27 cellular contexts compared by ENCODE assay signal in genomic region chr15:80870893-80871292, GRCh38.
DNase-seq lines count a peak whose midpoint lies in the region; ATAC-seq, FAIRE-seq and TF ChIP-seq lines count a peak whose summit lies in the region.
"Had no signal": no experiment of that assay in that cellular context is flagged by ENCODE, and none has a peak within 500 bp of the region (broad histone marks: within the 10 kb centered on the region; RNA-seq: fewer than 3 reads in every experiment).

No MANE protein-coding gene starts in this region.

- TF ChIP-seq CTCF in right atrium auricular region (IDR thresholded peaks at IDR 0.05) (no peak), fibroblast of pulmonary artery (IDR thresholded peaks at IDR 0.05; ENCODE audit: low read length, missing control alignments) (no peak), endothelial cell (IDR thresholded peaks at IDR 0.05; ENCODE audit: unreplicated experiment) (no peak), dorsolateral prefrontal cortex (IDR thresholded peaks at IDR 0.05 in 54 of 56, conservative IDR thresholded peaks at IDR 0.05 in 2 of 56; ENCODE audit: low read depth in 1 of 56, partially characterized antibody in 56 of 56) (no peak), progenitor cell of endocrine pancreas (IDR thresholded peaks at IDR 0.05; ENCODE audit: unreplicated experiment) (no peak)

- H3K4me1 ChIP-seq in right atrium auricular region (peaks cover 0 to 14% of the 10 kb centered on the region in 2 donors), small intestine (ENCODE audit: control insufficient read depth in 2 of 2, insufficient read depth in 1 of 2, low read depth in 1 of 2, low read length in 1 of 2) (no peaks in the 10 kb centered on the region)
- H3K4me1 ChIP-seq: parathyroid adenoma, right lobe of liver, stomach had no signal

- intact Hi-C loops in left cardiac atrium (cut with DNase I) = no loop called here
- intact Hi-C loops in dorsolateral prefrontal cortex (cut with DNase I) = no loop called here

- H3K9me3 Mint-ChIP-seq in endothelial cell (ENCODE audit: unreplicated experiment) = no peaks in the 10 kb centered on the region
- no peaks in the 10 kb centered on the region for H3K9me3 Mint-ChIP-seq in progenitor cell of endocrine pancreas (ENCODE audit: low read depth)
- H3K9me3 Mint-ChIP-seq: activated CD4-positive, alpha-beta T cell treated with anti-CD3 and anti-CD28 coated beads, Interleukin-2, amount 10 ng/mL, durations not matched to agents 24 days and 14 days; activated T-cell treated with anti-CD3 and anti-CD28 coated beads, Interleukin-2, amount 50 U/mL, for 72 hours; endodermal cell had no signal

- no peak overlapping the region for H3K4me3 Mint-ChIP-seq in endothelial cell (ENCODE audit: unreplicated experiment)
- H3K4me3 Mint-ChIP-seq in progenitor cell of endocrine pancreas (ENCODE audit: low read depth) = no peak overlapping the region
- H3K4me3 Mint-ChIP-seq: activated CD4-positive, alpha-beta T cell treated with anti-CD3 and anti-CD28 coated beads, Interleukin-2, amount 10 ng/mL, durations not matched to agents 24 days and 14 days; activated T-cell treated with anti-CD3 and anti-CD28 coated beads, Interleukin-2, amount 50 U/mL, for 72 hours; endodermal cell had no signal

- 76 to 91% (median 86%) methylated on average over 5 of the region's 5 CpGs for WGBS in small intestine, 3 donors

- H3K36me3 ChIP-seq in right atrium auricular region = no peaks in the 10 kb centered on the region
- H3K36me3 ChIP-seq in small intestine (ENCODE audit: control insufficient read depth in 2 of 2, insufficient read depth in 2 of 2, low read length in 2 of 2) = no peaks in the 10 kb centered on the region
- H3K36me3 ChIP-seq: BLaER1, heart right ventricle, right lobe of liver, stomach, tibial artery had no signal

- H3K27me3 ChIP-seq in right atrium auricular region (no peaks in the 10 kb centered on the region), small intestine (ENCODE audit: control insufficient read depth in 2 of 2, insufficient read depth in 2 of 2, low read length in 2 of 2) (no peaks in the 10 kb centered on the region), dorsolateral prefrontal cortex (no peaks in the 10 kb centered on the region)
- H3K27me3 ChIP-seq: BLaER1, heart right ventricle, right lobe of liver, stomach, tibial artery had no signal

- H3K27me3 Mint-ChIP-seq in endothelial cell (ENCODE audit: unreplicated experiment) = peaks cover 4% of the 10 kb centered on the region
- H3K27me3 Mint-ChIP-seq in progenitor cell of endocrine pancreas = peaks cover 9% of the 10 kb centered on the region
- H3K27me3 Mint-ChIP-seq: activated CD4-positive, alpha-beta T cell treated with anti-CD3 and anti-CD28 coated beads, Interleukin-2, amount 10 ng/mL, durations not matched to agents 24 days and 14 days had no signal

- H3K27ac ChIP-seq in right atrium auricular region (no peak overlapping the region), small intestine (ENCODE audit: low read depth in 1 of 2, low read length in 1 of 2) (no peak overlapping the region), dorsolateral prefrontal cortex (peak overlapping the region in 4 of 59 donors; percentile 6 to 48 (median 10))
- H3K27ac ChIP-seq: BLaER1, heart right ventricle, parathyroid adenoma, right lobe of liver, stomach, tibial artery, VCaP had no signal

- H3K4me3 ChIP-seq in right atrium auricular region (no peak overlapping the region), fibroblast of pulmonary artery (replicated peaks; ENCODE audit: low read depth, low read length) (no peak overlapping the region), small intestine (ENCODE audit: low read depth in 1 of 2, low read length in 2 of 2) (no peak overlapping the region), dorsolateral prefrontal cortex (no peak overlapping the region)
- H3K4me3 ChIP-seq: BLaER1, heart right ventricle, right lobe of liver, stomach, tibial artery had no signal

- FAIRE-seq in small intestine (lab: Jason Lieb, UNC) = no peak
- FAIRE-seq: GM19239 had no signal

- H3K27ac Mint-ChIP-seq in endothelial cell (ENCODE audit: unreplicated experiment) (no peak overlapping the region), progenitor cell of endocrine pancreas (no peak overlapping the region)
- H3K27ac Mint-ChIP-seq: activated CD4-positive, alpha-beta T cell treated with anti-CD3 and anti-CD28 coated beads, Interleukin-2, amount 10 ng/mL, durations not matched to agents 24 days and 14 days; activated T-cell treated with anti-CD3 and anti-CD28 coated beads, Interleukin-2, amount 50 U/mL, for 72 hours; endodermal cell had no signal

- DNase-seq in left cardiac atrium (no peak), right atrium auricular region (ENCODE audit: low spot score) (no peak), fibroblast of pulmonary artery (ENCODE audit: low read depth) (peak; percentile 37), myocyte (ENCODE audit: low read depth) (peak; percentile 95), endothelial cell (ENCODE audit: low spot score) (no peak), small intestine (no peak), dorsolateral prefrontal cortex (no peak), progenitor cell of endocrine pancreas (ENCODE audit: low spot score, unreplicated experiment) (no peak)
- DNase-seq: activated CD4-positive, alpha-beta T cell treated with anti-CD3 and anti-CD28 coated beads, Interleukin-2, amount 10 ng/mL, durations not matched to agents 24 days and 14 days; activated naive CD4-positive, alpha-beta T cell treated with Interleukin-2 at 50 U/mL for 16 hours; activated T-cell treated with anti-CD3 and anti-CD28 coated beads, Interleukin-2, amount 50 U/mL, for 72 hours; cortex of kidney; endodermal cell; heart right ventricle; midbrain; NCI-H2081 treated with DMSO at 0.1 percent for 48 hours; NCI-H345; NCI-H82; right lobe of liver; stimulated activated CD8-positive, alpha-beta memory T cell treated with anti-CD3 and anti-CD28 coated beads, Interleukin-4, amount 100 ng/mL, for 48 hours; stomach; tibial artery had no signal

- H3K9me3 ChIP-seq in right atrium auricular region (no peaks in the 10 kb centered on the region), small intestine (ENCODE audit: control insufficient read depth, low read depth) (no peaks in the 10 kb centered on the region)
- H3K9me3 ChIP-seq: BLaER1, heart right ventricle, right lobe of liver, stomach, tibial artery had no signal

- H3K4me1 Mint-ChIP-seq in endothelial cell (ENCODE audit: unreplicated experiment) (peaks cover 10% of the 10 kb centered on the region), progenitor cell of endocrine pancreas (ENCODE audit: low read depth) (peaks cover 2% of the 10 kb centered on the region)
- H3K4me1 Mint-ChIP-seq: activated CD4-positive, alpha-beta T cell treated with anti-CD3 and anti-CD28 coated beads, Interleukin-2, amount 10 ng/mL, durations not matched to agents 24 days and 14 days had no signal

- peak; percentile 42 to 78 for ATAC-seq in left cardiac atrium
- ATAC-seq: activated T-cell treated with anti-CD3 and anti-CD28 coated beads, Interleukin-2, amount 50 U/mL, for 72 hours; HCT116 had no signal

- no peaks in the 10 kb centered on the region for H3K36me3 Mint-ChIP-seq in endothelial cell (ENCODE audit: low read depth, unreplicated experiment)
- H3K36me3 Mint-ChIP-seq in progenitor cell of endocrine pancreas (ENCODE audit: insufficient read depth) = no peaks in the 10 kb centered on the region

Comparison
In these comparisons a context has a peak if more than half of its experiments do, and no peak if none do; other contexts are left out.
1. DNase-seq: peak in fibroblast of pulmonary artery (single experiment) and myocyte (single experiment); none in left cardiac atrium (single experiment), right atrium auricular region (single experiment), endothelial cell (single experiment), small intestine (single experiment), dorsolateral prefrontal cortex (0 of 10) and progenitor cell of endocrine pancreas (single experiment).